27 cellular contexts compared by ENCODE assay signal in the genomic region with DNA sequence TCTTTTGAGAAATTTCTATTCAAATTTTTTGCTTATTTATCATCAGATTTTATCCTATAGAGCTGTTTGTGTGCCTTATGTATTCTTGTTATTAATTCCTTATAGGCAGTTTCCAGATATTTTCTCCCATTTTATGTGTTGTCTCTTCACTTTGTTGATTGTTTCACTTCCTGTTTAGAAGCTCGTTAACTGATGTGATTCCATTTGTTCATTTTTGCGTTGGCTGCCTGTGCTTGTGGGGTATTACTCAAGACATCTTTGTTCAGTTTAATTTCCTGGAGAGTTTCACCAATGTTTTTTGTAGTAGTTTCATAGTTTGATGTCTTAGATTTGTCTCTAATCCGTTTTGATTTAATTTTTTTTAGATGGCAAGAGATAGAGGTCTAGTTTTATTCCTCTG.
"Had no signal": no experiment of that assay in that cellular context is flagged by ENCODE, and none has a peak within 500 bp of the region (broad histone marks: within the 10 kb centered on the region; RNA-seq: fewer than 3 reads in every experiment).

No MANE protein-coding gene starts in this region.

- ATAC-seq: left lung; lower lobe of right lung; right lobe of liver; stimulated activated memory B cell treated with anti-CD40 and anti-IgM and Interleukin-4, amounts not matched to agents 10 μg/mL and 1 μg/mL and 100 μg/mL, for 72 hours had no signal

- H3K27me3 ChIP-seq: ascending aorta, brain microvascular endothelial cell, esophagus squamous epithelium, left lung, ovary, right lobe of liver, stomach, thyroid gland, upper lobe of left lung, vagina had no signal

- H3K4me1 Mint-ChIP-seq: activated naive CD8-positive, alpha-beta T cell treated with anti-CD3 and anti-CD28 coated beads for 36 hours; nephron progenitor cell had no signal

- DNase-seq: activated CD4-positive, alpha-beta T cell treated with anti-CD3 and anti-CD28 coated beads for 4 hours; activated CD4-positive, alpha-beta T cell treated with anti-CD3 and anti-CD28 coated beads, Interleukin-2, amount 50 U/mL, for 4 hours; activated effector memory CD4-positive, alpha-beta T cell treated with Interleukin-2 at 50 U/mL for 16 hours; activated naive CD4-positive, alpha-beta T cell treated with Interleukin-2 at 50 U/mL for 16 hours; activated naive CD8-positive, alpha-beta T cell treated with anti-CD3 and anti-CD28 coated beads for 36 hours; brain microvascular endothelial cell; cortex of kidney; esophagus squamous epithelium; foreskin melanocyte; left lung; lower lobe of right lung; mesenchymal stem cell; nephron progenitor cell; ovary; right lobe of liver; stimulated activated CD4-positive, alpha-beta T cell treated with anti-CD3 and anti-CD28 coated beads, Interleukin-4, amount 100 ng/mL, for 4 hours; stimulated activated CD8-positive, alpha-beta memory T cell treated with anti-CD3 and anti-CD28 coated beads, Interleukin-4, amount 100 ng/mL, for 48 hours; stomach; T-helper 1 cell; thyroid gland; upper lobe of left lung had no signal

- H3K4me1 ChIP-seq: ascending aorta, esophagus squamous epithelium, left lung, lower lobe of right lung, right lobe of liver, stomach, thyroid gland, upper lobe of left lung, vagina had no signal

- H3K27ac ChIP-seq: ascending aorta, brain microvascular endothelial cell, esophagus squamous epithelium, left lung, lower lobe of right lung, ovary, right lobe of liver, skin epidermis, stomach, thyroid gland, upper lobe of left lung, vagina had no signal

- H3K27ac Mint-ChIP-seq: activated naive CD8-positive, alpha-beta T cell treated with anti-CD3 and anti-CD28 coated beads for 36 hours; nephron progenitor cell; progenitor cell of endocrine pancreas; stimulated activated memory B cell treated with anti-CD40 and anti-IgM and Interleukin-4, amounts not matched to agents 10 μg/mL and 1 μg/mL and 100 μg/mL, for 72 hours; T-helper 2 cell treated with Interferon-gamma antibody and Interleukin-4, amounts not matched to agents 5 μg/mL and 100 μg/mL, for 36 hours had no signal

- H3K9me3 ChIP-seq: thyroid gland had no signal

- H3K4me3 Mint-ChIP-seq: activated naive CD8-positive, alpha-beta T cell treated with anti-CD3 and anti-CD28 coated beads for 36 hours; nephron progenitor cell; stimulated activated memory B cell treated with anti-CD40 and anti-IgM and Interleukin-4, amounts not matched to agents 10 μg/mL and 1 μg/mL and 100 μg/mL, for 72 hours; T-helper 2 cell treated with Interferon-gamma antibody and Interleukin-4, amounts not matched to agents 5 μg/mL and 100 μg/mL, for 36 hours had no signal

- H3K27me3 Mint-ChIP-seq: activated naive CD8-positive, alpha-beta T cell treated with anti-CD3 and anti-CD28 coated beads for 36 hours; progenitor cell of endocrine pancreas; stimulated activated memory B cell treated with anti-CD40 and anti-IgM and Interleukin-4, amounts not matched to agents 10 μg/mL and 1 μg/mL and 100 μg/mL, for 72 hours had no signal

- H3K36me3 ChIP-seq: ovary had no signal

- H3K4me3 ChIP-seq: ascending aorta, esophagus squamous epithelium, left lung, lower lobe of right lung, ovary, right lobe of liver, skin epidermis, stomach, thyroid gland, upper lobe of left lung, vagina had no signal
